ENCODE assay signal across 8 cellular contexts in genomic region chr12:120014381-120014735, GRCh38. TPM values are rescaled to one million over a fixed set of nuclear protein-coding genes. Genes with fewer than 3 reads are reported as not detected.
DNase-seq lines count a peak whose midpoint lies in the region; ATAC-seq and TF ChIP-seq lines count a peak whose summit lies in the region.
"Not testable (repeated sequence)": the region's sequence is repeated elsewhere in the genome, so short reads cannot be mapped to it uniquely, and the experiment has no call there.
"Had no signal": no experiment of that assay in that cellular context is flagged by ENCODE, and none has a peak within 500 bp of the region (broad histone marks: within the 10 kb centered on the region; RNA-seq: fewer than 3 reads in every experiment).

No MANE protein-coding gene starts in this region.

- CTCF ChIA-PET in CD8-positive, alpha-beta T cell (lab: Charles Lee); PC-9 (lab: Charles Lee): not testable (repeated sequence)

- H3K27me3 Mint-ChIP-seq in CD8-positive, alpha-beta T cell (ENCODE audit: low read depth); activated CD4-positive, alpha-beta T cell treated with anti-CD3 and anti-CD28 coated beads, Interleukin-2, amount 10 ng/mL, durations not matched to agents 24 days and 14 days; activated T-cell treated with anti-CD3 and anti-CD28 coated beads, Interleukin-2, amount 50 U/mL, for 4 hours (ENCODE audit: low read depth); effector memory CD8-positive, alpha-beta T cell: not testable (repeated sequence)

- H3K27ac Mint-ChIP-seq in CD8-positive, alpha-beta T cell = peak overlapping the region; percentile 99
- peak overlapping the region; percentile 96 for H3K27ac Mint-ChIP-seq in activated CD4-positive, alpha-beta T cell treated with anti-CD3 and anti-CD28 coated beads, Interleukin-2, amount 10 ng/mL, durations not matched to agents 24 days and 14 days
- H3K27ac Mint-ChIP-seq in activated naive CD4-positive, alpha-beta T cell treated with anti-CD3 and anti-CD28 coated beads, Interleukin-2, amount 50 U/mL, for 72 hours = peak overlapping the region; percentile 99 to 100
- H3K27ac Mint-ChIP-seq in effector memory CD8-positive, alpha-beta T cell = peak overlapping the region; percentile 99 to 100
- H3K27ac Mint-ChIP-seq in stimulated activated effector memory CD8-positive, alpha-beta T cell treated with anti-CD3 and anti-CD28 coated beads, Interleukin-12 subunit alpha, Interleukin-12 subunit beta, amount 100 ng/mL, for 72 hours = peak overlapping the region; percentile 98

- intact Hi-C loops in CD8-positive, alpha-beta T cell (cut with DNase I, micrococcal nuclease) = loop anchor here (2.0 kb wide), 2 partner anchors 34 to 238 kb away; no protein-coding TSS in a partner anchor
- intact Hi-C loops in PC-9 (cut with micrococcal nuclease; ENCODE audit: unreplicated experiment) = not testable (repeated sequence)
- intact Hi-C loops in activated CD4-positive, alpha-beta T cell treated with anti-CD3 and anti-CD28 coated beads, Interleukin-2, amount 10 ng/mL, durations not matched to agents 24 days and 14 days (cut with micrococcal nuclease) = loop anchor here (2.0 kb wide), 1 partner anchor 102 kb away; the partner anchor contains the start of gene RAB35

- not testable (repeated sequence) for H3K36me3 ChIP-seq in CD8-positive, alpha-beta T cell (ENCODE audit: insufficient read depth, low read length); PC-9 (ENCODE audit: low read depth)

- peak overlapping the region; percentile 49 for H3K27ac ChIP-seq in CD8-positive, alpha-beta T cell (ENCODE audit: low read depth, low read length)
- peak overlapping the region; percentile 29; the same call in 1 of the 2 replicates for H3K27ac ChIP-seq in PC-9

- H3K4me3 Mint-ChIP-seq in CD8-positive, alpha-beta T cell = peak overlapping the region; percentile 53
- H3K4me3 Mint-ChIP-seq in activated CD4-positive, alpha-beta T cell treated with anti-CD3 and anti-CD28 coated beads, Interleukin-2, amount 10 ng/mL, durations not matched to agents 24 days and 14 days = peak overlapping the region; percentile 71
- peak overlapping the region; percentile 67 for H3K4me3 Mint-ChIP-seq in activated T-cell treated with anti-CD3 and anti-CD28 coated beads, Interleukin-2, amount 50 U/mL, for 4 hours
- H3K4me3 Mint-ChIP-seq in effector memory CD8-positive, alpha-beta T cell = peak overlapping the region; percentile 60 to 79
- H3K4me3 Mint-ChIP-seq in stimulated activated effector memory CD8-positive, alpha-beta T cell treated with anti-CD3 and anti-CD28 coated beads, Interleukin-12 subunit alpha, Interleukin-12 subunit beta, amount 100 ng/mL, for 72 hours = peak overlapping the region; percentile 57

- not testable (repeated sequence) for H3K79me2 ChIP-seq in PC-9 (ENCODE audit: low read depth)

- not testable (repeated sequence) for H3K27me3 ChIP-seq in CD8-positive, alpha-beta T cell (ENCODE audit: insufficient read depth, low read length); PC-9 (ENCODE audit: insufficient read depth, low read depth)

- not testable (repeated sequence) for H3K9me3 ChIP-seq in CD8-positive, alpha-beta T cell (ENCODE audit: low read length); PC-9 (ENCODE audit: insufficient read depth, low read depth)

- H3F3A ChIP-seq in PC-9 (ENCODE audit: insufficient read depth, low read depth) = peaks cover 10% of the 10 kb centered on the region

- H4K20me1 ChIP-seq in PC-9 (ENCODE audit: insufficient read depth) = not testable (repeated sequence)

- peaks cover 12% of the 10 kb centered on the region for H3K36me3 Mint-ChIP-seq in CD8-positive, alpha-beta T cell
- H3K36me3 Mint-ChIP-seq in activated CD4-positive, alpha-beta T cell treated with anti-CD3 and anti-CD28 coated beads, Interleukin-2, amount 10 ng/mL, durations not matched to agents 24 days and 14 days (ENCODE audit: low read depth) = peaks cover 50% of the 10 kb centered on the region
- peaks cover 32% of the 10 kb centered on the region for H3K36me3 Mint-ChIP-seq in activated T-cell treated with anti-CD3 and anti-CD28 coated beads, Interleukin-2, amount 50 U/mL, for 4 hours (ENCODE audit: insufficient read depth)
- peaks cover 6 to 55% of the 10 kb centered on the region in 2 donors for H3K36me3 Mint-ChIP-seq in activated naive CD4-positive, alpha-beta T cell treated with anti-CD3 and anti-CD28 coated beads, Interleukin-2, amount 50 U/mL, for 72 hours
- H3K36me3 Mint-ChIP-seq in effector memory CD8-positive, alpha-beta T cell (ENCODE audit: insufficient read depth) = peaks cover 51% of the 10 kb centered on the region
- H3K36me3 Mint-ChIP-seq in stimulated activated effector memory CD8-positive, alpha-beta T cell treated with anti-CD3 and anti-CD28 coated beads, Interleukin-12 subunit alpha, Interleukin-12 subunit beta, amount 100 ng/mL, for 72 hours = peaks cover 61% of the 10 kb centered on the region

- not testable (repeated sequence) for H3K9me3 Mint-ChIP-seq in CD8-positive, alpha-beta T cell; activated CD4-positive, alpha-beta T cell treated with anti-CD3 and anti-CD28 coated beads, Interleukin-2, amount 10 ng/mL, durations not matched to agents 24 days and 14 days; activated T-cell treated with anti-CD3 and anti-CD28 coated beads, Interleukin-2, amount 50 U/mL, for 4 hours; activated naive CD4-positive, alpha-beta T cell treated with anti-CD3 and anti-CD28 coated beads, Interleukin-2, amount 50 U/mL, for 72 hours; effector memory CD8-positive, alpha-beta T cell; stimulated activated effector memory CD8-positive, alpha-beta T cell treated with anti-CD3 and anti-CD28 coated beads, Interleukin-12 subunit alpha, Interleukin-12 subunit beta, amount 100 ng/mL, for 72 hours

- peak in 1 of 7 experiments; percentile 25 for DNase-seq in CD8-positive, alpha-beta T cell
- not testable (repeated sequence) for DNase-seq in PC-9; activated T-cell treated with anti-CD3 and anti-CD28 coated beads, Interleukin-2, amount 50 U/mL, for 4 hours; activated naive CD4-positive, alpha-beta T cell treated with anti-CD3 and anti-CD28 coated beads, Interleukin-2, amount 50 U/mL, for 72 hours (ENCODE audit: low spot score in 2 of 2); effector memory CD8-positive, alpha-beta T cell
- DNase-seq in activated CD4-positive, alpha-beta T cell treated with anti-CD3 and anti-CD28 coated beads, Interleukin-2, amount 10 ng/mL, durations not matched to agents 24 days and 14 days = peak; percentile 70
- peak in 1 of 2 donors; percentile 57 for DNase-seq in stimulated activated effector memory CD8-positive, alpha-beta T cell treated with anti-CD3 and anti-CD28 coated beads, Interleukin-12 subunit alpha, Interleukin-12 subunit beta, amount 100 ng/mL, for 72 hours (ENCODE audit: low spot score in 2 of 2)

- ATAC-seq in CD8-positive, alpha-beta T cell; activated T-cell treated with anti-CD3 and anti-CD28 coated beads, Interleukin-2, amount 50 U/mL, for 4 hours; activated naive CD4-positive, alpha-beta T cell treated with anti-CD3 and anti-CD28 coated beads, Interleukin-2, amount 50 U/mL, for 72 hours; effector memory CD8-positive, alpha-beta T cell (replicated peaks); stimulated activated effector memory CD8-positive, alpha-beta T cell treated with anti-CD3 and anti-CD28 coated beads, Interleukin-12 subunit alpha, Interleukin-12 subunit beta, amount 100 ng/mL, for 72 hours: not testable (repeated sequence)

- not testable (repeated sequence) for H2AFZ ChIP-seq in PC-9

- POLR2A ChIA-PET in CD8-positive, alpha-beta T cell (lab: Charles Lee) = interaction anchor here (0.9 to 2.3 kb wide), 2 partner anchors 25 to 27 kb away, joined by 5 to 18 read pairs; partner anchors contain the start of gene BICDL1
- POLR2A ChIA-PET in PC-9 (lab: Charles Lee; ENCODE audit: unreplicated experiment) = not testable (repeated sequence)

- TF ChIP-seq CTCF in CD8-positive, alpha-beta T cell (IDR thresholded peaks at IDR 0.05); PC-9 (conservative IDR thresholded peaks at IDR 0.05): not testable (repeated sequence)

- peak overlapping the region; percentile 37 for H3K4me2 ChIP-seq in PC-9

- H3K4me3 ChIP-seq in CD8-positive, alpha-beta T cell (ENCODE audit: low read depth, low read length); PC-9: not testable (repeated sequence)

- not testable (repeated sequence) for BruUV-seq in PC-9 (replicated peaks; lab: Mats Ljungman, UMichigan)

- H3K4me1 ChIP-seq in CD8-positive, alpha-beta T cell (ENCODE audit: insufficient read depth, low read length) = peaks cover 56% of the 10 kb centered on the region
- H3K4me1 ChIP-seq in PC-9 (replicated peaks; ENCODE audit: insufficient read depth) = peaks cover 25% of the 10 kb centered on the region

- peaks cover 76% of the 10 kb centered on the region for H3K4me1 Mint-ChIP-seq in CD8-positive, alpha-beta T cell (ENCODE audit: low read depth)
- H3K4me1 Mint-ChIP-seq in activated CD4-positive, alpha-beta T cell treated with anti-CD3 and anti-CD28 coated beads, Interleukin-2, amount 10 ng/mL, durations not matched to agents 24 days and 14 days = peaks cover 63% of the 10 kb centered on the region
- H3K4me1 Mint-ChIP-seq in activated T-cell treated with anti-CD3 and anti-CD28 coated beads, Interleukin-2, amount 50 U/mL, for 4 hours (ENCODE audit: low read depth) = peaks cover 81% of the 10 kb centered on the region
- peaks cover 37 to 54% of the 10 kb centered on the region in 2 donors for H3K4me1 Mint-ChIP-seq in effector memory CD8-positive, alpha-beta T cell (ENCODE audit: low read depth in 2 of 2)
- H3K4me1 Mint-ChIP-seq in stimulated activated effector memory CD8-positive, alpha-beta T cell treated with anti-CD3 and anti-CD28 coated beads, Interleukin-12 subunit alpha, Interleukin-12 subunit beta, amount 100 ng/mL, for 72 hours = peaks cover 56% of the 10 kb centered on the region

- not testable (repeated sequence) for H3K9me2 ChIP-seq in PC-9 (ENCODE audit: insufficient read depth)

RNA-seq across cellular contexts. Expression of gene BICDL1, which starts 25.3 kb away (rescaled TPM):
- 100 to 1,000 TPM; 138 to 154 TPM for total RNA-seq in CD8-positive, alpha-beta T cell
- total RNA-seq in PC-9 (2021) = 14.4 and 18.6 TPM in 2 replicates
- total RNA-seq in activated CD4-positive, alpha-beta T cell treated with anti-CD3 and anti-CD28 coated beads, Interleukin-2, amount 10 ng/mL, durations not matched to agents 24 days and 14 days = 148 and 154 TPM in 2 replicates
- total RNA-seq in activated T-cell treated with anti-CD3 and anti-CD28 coated beads, Interleukin-2, amount 50 U/mL, for 4 hours = 100 to 1,000 TPM; 121 to 152 (median 130) TPM
- 100 to 1,000 TPM in 1 of 2 donors, 10 to 100 TPM in 1; 92.5 to 158 TPM for total RNA-seq in activated naive CD4-positive, alpha-beta T cell treated with anti-CD3 and anti-CD28 coated beads, Interleukin-2, amount 50 U/mL, for 72 hours
- total RNA-seq: IMR-90 had no signal
